ENCODE assay signal across 16 cellular contexts in genomic region chr12:116528067-116528466, GRCh38. TPM values are rescaled to one million over a fixed set of nuclear protein-coding genes. Genes with fewer than 3 reads are reported as not detected.
DNase-seq lines count a peak whose midpoint lies in the region; TF ChIP-seq lines count a peak whose summit lies in the region.
"Had no signal": no experiment of that assay in that cellular context is flagged by ENCODE, and none has a peak within 500 bp of the region (broad histone marks: within the 10 kb centered on the region; RNA-seq: fewer than 3 reads in every experiment).

No MANE protein-coding gene starts in this region.

- peak overlapping the region; percentile 65; the same call in 1 of the 2 replicates for H3K27ac ChIP-seq in RWPE1
- H3K27ac ChIP-seq: neural progenitor cell had no signal

- CTCF ChIA-PET in RWPE1 (lab: Yijun Ruan, JAX), result no interaction called here

- TF ChIP-seq CTCF in RWPE1 (conservative IDR thresholded peaks at IDR 0.05; ENCODE audit: low read depth) (no peak), retinal pigment epithelial cell (conservative IDR thresholded peaks at IDR 0.05; ENCODE audit: low read depth, low read length) (no peak)

- POLR2A ChIA-PET in RWPE1 (lab: Yijun Ruan, JAX; ENCODE audit: low non-redundant PET), result no interaction called here

- H3K4me3 ChIP-seq in retinal pigment epithelial cell (ENCODE audit: low read length), result no peak overlapping the region
- H3K4me3 ChIP-seq: gastroesophageal sphincter, neural progenitor cell had no signal

- DNase-seq in H4 (ENCODE audit: low spot score) (peak; percentile 66), RWPE1 (ENCODE audit: low spot score) (peak; percentile 77), fibroblast of gingiva (ENCODE audit: low read depth) (peak; percentile 54), retinal pigment epithelial cell (ENCODE audit: low read depth) (peak; percentile 85), OCI-M1 (lab: John Stamatoyannopoulos, UW) (no peak), NCI-H748 (lab: John Stamatoyannopoulos, UW; ENCODE audit: unreplicated experiment) (no peak), GDM1 (lab: John Stamatoyannopoulos, UW) (no peak)
- no peak for DNase-seq in stimulated activated CD4-positive, alpha-beta T cell treated with anti-CD3 and anti-CD28 coated beads, Interleukin-1b, Interleukin-23, amount 100 ng/mL, for 48 hours
- DNase-seq: activated B cell treated with CpG ODN at 0.5 μM for 24 hours; caudate nucleus; left ventricle myocardium superior; NCI-H345; SHP77 treated with DMSO at 0.1 percent for 48 hours; stimulated activated naive CD8-positive, alpha-beta T cell treated with anti-CD3 and anti-CD28 coated beads, Interleukin-15, Interleukin-2, amounts not matched to agents 100 U/mL and 50 U/mL, for 24 hours had no signal

RNA-seq across cellular contexts. Expression of gene MAP1LC3B2, which starts 31.1 kb away (rescaled TPM):
- 0.41 and 1.6 TPM in 2 replicates for total RNA-seq in H4 (2014; rRNA removed; shearing (Covaris generic))

Comparison
In these comparisons a context has a peak if more than half of its experiments do, and no peak if none do; other contexts are left out.
1. DNase-seq: peak in H4 (single experiment), RWPE1 (single experiment), fibroblast of gingiva (single experiment) and retinal pigment epithelial cell (single experiment); none in OCI-M1 (single experiment), NCI-H748 (single experiment), GDM1 (single experiment) and stimulated activated CD4-positive, alpha-beta T cell treated with anti-CD3 and anti-CD28 coated beads, Interleukin-1b, Interleukin-23, amount 100 ng/mL, for 48 hours (single experiment).